ENCODE assay signal across 8 cellular contexts in genomic region chr16:69754143-69754468, GRCh38. TPM values are rescaled to one million over a fixed set of nuclear protein-coding genes. Genes with fewer than 3 reads are reported as not detected.
DNase-seq lines count a peak whose midpoint lies in the region; ATAC-seq and TF ChIP-seq lines count a peak whose summit lies in the region.

No MANE protein-coding gene starts in this region.

- no peaks in the 10 kb centered on the region for H3K27me3 Mint-ChIP-seq in activated CD8-positive, alpha-beta T cell treated with anti-CD3 and anti-CD28 coated beads for 36 hours

- peaks cover 42% of the 10 kb centered on the region for H3K36me3 Mint-ChIP-seq in activated CD8-positive, alpha-beta T cell treated with anti-CD3 and anti-CD28 coated beads for 36 hours (ENCODE audit: low read depth)

- intact Hi-C loops in activated CD8-positive, alpha-beta T cell treated with anti-CD3 and anti-CD28 coated beads for 36 hours (cut with micrococcal nuclease): no loop called here
- intact Hi-C loops in spleen (cut with DNase I; ENCODE audit: low total_unique reads): loop anchor here (5.0 to 10.0 kb wide), 2 partner anchors 47 to 359 kb away; no protein-coding TSS in a partner anchor

- POLR2A ChIA-PET in HEK293 (lab: Yijun Ruan, JAX): interaction anchor here (0.6 to 2.6 kb wide), 16 partner anchors 8 to 603 kb away, joined by 3 to 15 read pairs (median 4); partner anchors contain the start of genes NQO1, PDF and WWP2
- POLR2A ChIA-PET in activated CD8-positive, alpha-beta T cell treated with anti-CD3 and anti-CD28 coated beads for 36 hours (lab: Charles Lee): interaction anchor here (0.8 to 3.0 kb wide), 22 partner anchors 8 to 415 kb away, joined by 3 to 23 read pairs (median 4); partner anchors contain the start of genes COG8, NQO1, TERF2 and WWP2

- peak overlapping the region; percentile 100 for H3K4me3 Mint-ChIP-seq in activated CD8-positive, alpha-beta T cell treated with anti-CD3 and anti-CD28 coated beads for 36 hours

- no peak for ATAC-seq in activated CD8-positive, alpha-beta T cell treated with anti-CD3 and anti-CD28 coated beads for 36 hours
- ATAC-seq in GM19023 (IDR thresholded peaks at IDR 0.05; ENCODE audit: unreplicated experiment): no peak

- no peaks in the 10 kb centered on the region for H3K9me3 ChIP-seq in HEK293 (ENCODE audit: control insufficient read depth, insufficient read depth, low read depth, low read length)
- H3K9me3 ChIP-seq in spleen: no peaks in the 10 kb centered on the region

- TF ChIP-seq POLR2A in spleen (IDR thresholded peaks at IDR 0.05): no peak

- H3K9me3 Mint-ChIP-seq in activated CD8-positive, alpha-beta T cell treated with anti-CD3 and anti-CD28 coated beads for 36 hours: no peaks in the 10 kb centered on the region

- H3K4me1 ChIP-seq in HEK293 (ENCODE audit: control insufficient read depth, insufficient read depth, low read length): 0 out of 2 replicates have a peak, but pooled peaks cover 2% of the 10 kb centered on the region
- H3K4me1 ChIP-seq in spleen: peaks cover 18 to 30% (median 28%) of the 10 kb centered on the region in 6 donors

- peak overlapping the region; percentile 68; the same call in 1 of the 2 replicates for H3K27ac ChIP-seq in HEK293 (ENCODE audit: extremely low read depth, low read depth, low read length)
- peak overlapping the region; percentile 73 to 89 (median 81) for H3K27ac ChIP-seq in spleen

- 6 to 20% (median 19%) methylated on average over 4 of the region's 4 CpGs for WGBS in spleen, 5 donors

- H3K4me3 ChIP-seq in HEK293 (ENCODE audit: low read depth, low read length) (peak overlapping the region; percentile 84), iPS-11a (ENCODE audit: low read depth, low read length) (peak overlapping the region; percentile 90), spleen (peak overlapping the region; percentile 61 to 100 (median 92))

- peaks cover 25% of the 10 kb centered on the region for H3K4me1 Mint-ChIP-seq in activated CD8-positive, alpha-beta T cell treated with anti-CD3 and anti-CD28 coated beads for 36 hours (ENCODE audit: low read depth)

- TF ChIP-seq CTCF in HEK293 (tag by site-specific recombination; IDR thresholded peaks at IDR 0.05) (no peak), spleen (IDR thresholded peaks at IDR 0.05 in 8 of 11, conservative IDR thresholded peaks at IDR 0.05 in 3 of 11) (no peak)
- TF ChIP-seq CTCF in activated CD8-positive, alpha-beta T cell treated with anti-CD3 and anti-CD28 coated beads for 36 hours (IDR thresholded peaks at IDR 0.05): no peak

- no peaks in the 10 kb centered on the region for H3K27me3 ChIP-seq in spleen (replicated peaks in 1 of 7)

- no peak for DNase-seq in activated CD8-positive, alpha-beta T cell treated with anti-CD3 and anti-CD28 coated beads for 36 hours
- no peak for DNase-seq in spleen
- no peak for DNase-seq in 8988T
- DNase-seq in NCI-H1417 treated with DMSO at 0.1 percent for 48 hours (lab: John Stamatoyannopoulos, UW): no peak
- DNase-seq in dedifferentiated amniotic fluid mesenchymal stem cell (ENCODE audit: extremely low spot score): no peak

- peaks cover 33% of the 10 kb centered on the region in 2 experiments for H3K36me3 ChIP-seq in HEK293 (ENCODE audit: control insufficient read depth in 2 of 2, insufficient read depth in 1 of 2, low read length in 2 of 2)
- peaks cover 0 to 36% (median 30%) of the 10 kb centered on the region in 6 donors for H3K36me3 ChIP-seq in spleen

- peak overlapping the region; percentile 100 for H3K27ac Mint-ChIP-seq in activated CD8-positive, alpha-beta T cell treated with anti-CD3 and anti-CD28 coated beads for 36 hours

- CTCF ChIA-PET in HEK293 (lab: Yijun Ruan, JAX): interaction anchor here (0.6 to 2.6 kb wide), 30 partner anchors 8 to 362 kb away, joined by 3 to 37 read pairs (median 5); partner anchors contain the start of gene NQO1
- CTCF ChIA-PET in activated CD8-positive, alpha-beta T cell treated with anti-CD3 and anti-CD28 coated beads for 36 hours (lab: Charles Lee): interaction anchor here (0.6 to 3.5 kb wide), 36 partner anchors 8 to 425 kb away, joined by 3 to 47 read pairs (median 4); partner anchors contain the start of genes COG8, NIP7 and NQO1

TF ChIP-seq in HEK293, 187 proteins besides CTCF, POLR2A, EP300 and RAD21:
- TF ChIP-seq SP2 (tag by site-specific recombination; IDR thresholded peaks at IDR 0.05) (no peak), ZNF2 (tag by site-specific recombination; IDR thresholded peaks at IDR 0.05) (no peak), ZNF10 (tag by site-specific recombination; IDR thresholded peaks at IDR 0.05) (no peak), ZNF239 (tag by site-specific recombination; IDR thresholded peaks at IDR 0.05) (no peak), ZNF184 (tag by site-specific recombination; IDR thresholded peaks at IDR 0.05) (no peak), ZBTB8A (tag by site-specific recombination; IDR thresholded peaks at IDR 0.05) (no peak), MZF1 (tag by site-specific recombination; IDR thresholded peaks at IDR 0.05; ENCODE audit: borderline replicate concordance) (no peak), IKZF3 (tag by site-specific recombination; IDR thresholded peaks at IDR 0.05) (no peak), ZNF23 (tag by site-specific recombination; IDR thresholded peaks at IDR 0.05; ENCODE audit: borderline replicate concordance) (no peak)

RNA-seq across cellular contexts. Expression of gene NOB1, which starts 0.6 kb away (rescaled TPM):
- 100 to 1,000 TPM; 139 to 146 TPM for total RNA-seq in activated CD8-positive, alpha-beta T cell treated with anti-CD3 and anti-CD28 coated beads for 36 hours
- total RNA-seq in spleen: 10 to 100 TPM; 39.1 to 44.7 (median 39.7) TPM
- polyA plus RNA-seq in spleen: 10 to 100 TPM; 35.1 to 48.8 (median 46.1) TPM

RNA-seq across cellular contexts. Expression of gene WWP2, which starts 8.0 kb away (rescaled TPM):
- 10 to 100 TPM; 30.7 to 35.1 TPM for total RNA-seq in activated CD8-positive, alpha-beta T cell treated with anti-CD3 and anti-CD28 coated beads for 36 hours
- total RNA-seq in spleen: 100 to 1,000 TPM in 1 of 7 donors, 10 to 100 TPM in 6; 57.4 to 109 (median 74.6) TPM
- 10 to 100 TPM; 13.7 to 33.9 (median 18.9) TPM for polyA plus RNA-seq in spleen

RNA-seq across cellular contexts. Expression of gene NQO1, which starts 27.7 kb away (rescaled TPM):
- 1 to 10 TPM; 7.6 to 8.1 TPM for total RNA-seq in activated CD8-positive, alpha-beta T cell treated with anti-CD3 and anti-CD28 coated beads for 36 hours
- total RNA-seq in spleen: 10 to 100 TPM in 6 of 7 donors, 1 to 10 TPM in 1; 9.2 to 70.6 (median 24.0) TPM
- 10 to 100 TPM; 13.0 to 25.6 (median 13.4) TPM for polyA plus RNA-seq in spleen
